Comparison of ENCODE assay signal across 19 cellular contexts in the genomic region with DNA sequence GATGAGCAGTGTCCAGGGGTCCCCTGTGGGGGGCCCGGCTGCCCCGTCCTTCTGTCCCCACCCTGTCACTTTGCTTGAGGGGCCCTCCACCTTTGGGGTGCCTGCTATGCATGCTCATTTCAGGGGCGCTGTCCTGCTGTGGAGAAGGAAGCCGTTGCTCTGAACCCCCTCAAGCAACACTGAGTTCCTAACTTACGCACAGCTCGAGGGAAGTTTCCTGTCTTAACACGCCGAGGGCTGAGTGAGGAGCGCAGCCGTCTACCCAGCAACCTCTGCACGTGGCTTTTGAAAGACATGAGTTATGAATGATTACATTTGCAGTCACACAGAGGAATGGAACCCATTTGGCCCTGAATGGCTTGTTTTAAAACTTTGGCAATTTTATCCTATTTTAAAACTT. TPM values are rescaled to one million over a fixed set of nuclear protein-coding genes. Genes with fewer than 3 reads are reported as not detected.
A peak's percentile ranks its signal among the peaks of the same experiment; 100 is the strongest.
DNase-seq lines count a peak whose midpoint lies in the region; ATAC-seq, FAIRE-seq and TF ChIP-seq lines count a peak whose summit lies in the region.
"Had no signal": no experiment of that assay in that cellular context is flagged by ENCODE, and none has a peak within 500 bp of the region (broad histone marks: within the 10 kb centered on the region; RNA-seq: fewer than 3 reads in every experiment).

No MANE protein-coding gene starts in this region.

- peak overlapping the region; percentile 68 for H2AFZ ChIP-seq in mammary epithelial cell (ENCODE audit: low read depth, low read length)

- peak overlapping the region in 1 of 2 donors; percentile 60 for H3K27ac Mint-ChIP-seq in natural killer cell
- H3K27ac Mint-ChIP-seq in natural killer cell treated with Interleukin-12 subunit alpha and Interleukin-12 subunit beta and Interleukin-15 and Interleukin-18, amount 100 ng/mL, for 72 hours: no peak overlapping the region
- H3K27ac Mint-ChIP-seq: activated T-cell treated with anti-CD3 and anti-CD28 coated beads, Interleukin-2, amount 50 U/mL, for 72 hours had no signal

- peak in 2 of 3 donors; percentile 40 to 64 for ATAC-seq in natural killer cell
- no peak for ATAC-seq in natural killer cell treated with Interleukin-12 subunit alpha and Interleukin-12 subunit beta and Interleukin-15 and Interleukin-18, amount 100 ng/mL, for 72 hours
- ATAC-seq: activated T-cell treated with anti-CD3 and anti-CD28 coated beads, Interleukin-2, amount 50 U/mL, for 72 hours had no signal

- peak; percentile 14 for DNase-seq in natural killer cell
- no peak for DNase-seq in natural killer cell treated with Interleukin-12 subunit alpha and Interleukin-12 subunit beta and Interleukin-15 and Interleukin-18, amount 100 ng/mL, for 72 hours (ENCODE audit: low spot score)
- peak; percentile 82 for DNase-seq in mammary epithelial cell
- peak; percentile 75 for DNase-seq in mesenteric fat pad (ENCODE audit: low spot score)
- no peak for DNase-seq in vagina (ENCODE audit: extremely low spot score in 2 of 2)
- DNase-seq in HUDEP-2 (lab: John Stamatoyannopoulos, UW; ENCODE audit: unreplicated experiment in 76 of 76): no peak
- no peak for DNase-seq in GM12892 (ENCODE audit: insufficient read length)
- DNase-seq in NCI-H226: no peak
- DNase-seq: activated CD4-positive, CD25-positive, alpha-beta regulatory T cell; AML-193; anterior cingulate cortex; cortex of kidney; NCI-H1694; NCI-H69; nucleus accumbens had no signal

- in situ Hi-C loops in mammary epithelial cell (cut with MboI; ENCODE audit: low sequenced_read_pairs in 2 of 2): loop anchor here in 1 of 2 donors (25.0 kb wide), 1 partner anchor 389 kb away; no protein-coding TSS in a partner anchor

- TF ChIP-seq CTCF in natural killer cell (IDR thresholded peaks at IDR 0.05): no peak
- TF ChIP-seq CTCF in mammary epithelial cell (conservative IDR thresholded peaks at IDR 0.05 in 1 of 2, IDR thresholded peaks at IDR 0.05 in 1 of 2; ENCODE audit: extremely low read depth in 1 of 2, insufficient read depth in 1 of 2, low read depth in 1 of 2, low read length in 2 of 2): no peak
- TF ChIP-seq CTCF in vagina (IDR thresholded peaks at IDR 0.05): peak in 1 of 3 experiments; percentile 2

- no peaks in the 10 kb centered on the region for H3K79me2 ChIP-seq in mammary epithelial cell (ENCODE audit: insufficient read depth, low read length)

- FAIRE-seq in GM12892 (lab: Jason Lieb, UNC): no peak
- FAIRE-seq: H54, RCC 7860 had no signal

- H3K4me1 Mint-ChIP-seq in natural killer cell: peaks cover 20 to 36% of the 10 kb centered on the region in 2 donors
- peaks cover 25 to 29% of the 10 kb centered on the region in 2 donors for H3K4me1 Mint-ChIP-seq in natural killer cell treated with Interleukin-12 subunit alpha and Interleukin-12 subunit beta and Interleukin-15 and Interleukin-18, amount 100 ng/mL, for 72 hours (ENCODE audit: low read depth in 2 of 2)

- 13% methylated on average over 10 of the region's 11 CpGs for WGBS in mammary epithelial cell (ENCODE audit: low coverage, missing lambda C conversion rate)

- intact Hi-C loops in natural killer cell (cut with micrococcal nuclease) (no loop called here), mammary epithelial cell (cut with micrococcal nuclease) (no loop called here), vagina (cut with DNase I) (no loop called here)

- H3K36me3 Mint-ChIP-seq in natural killer cell: no peaks in the 10 kb centered on the region
- H3K36me3 Mint-ChIP-seq in natural killer cell treated with Interleukin-12 subunit alpha and Interleukin-12 subunit beta and Interleukin-15 and Interleukin-18, amount 100 ng/mL, for 72 hours: no peaks in the 10 kb centered on the region

- peak overlapping the region; percentile 29 for H3K4me2 ChIP-seq in mammary epithelial cell (ENCODE audit: insufficient read depth, low read depth, low read length)
- H3K4me2 ChIP-seq: KMS-11 had no signal

- no peak overlapping the region for H3K4me3 Mint-ChIP-seq in natural killer cell
- no peak overlapping the region for H3K4me3 Mint-ChIP-seq in natural killer cell treated with Interleukin-12 subunit alpha and Interleukin-12 subunit beta and Interleukin-15 and Interleukin-18, amount 100 ng/mL, for 72 hours
- H3K4me3 Mint-ChIP-seq: activated T-cell treated with anti-CD3 and anti-CD28 coated beads, Interleukin-2, amount 50 U/mL, for 72 hours had no signal

- H3K9me3 Mint-ChIP-seq in natural killer cell: no peaks in the 10 kb centered on the region
- H3K9me3 Mint-ChIP-seq in natural killer cell treated with Interleukin-12 subunit alpha and Interleukin-12 subunit beta and Interleukin-15 and Interleukin-18, amount 100 ng/mL, for 72 hours: no peaks in the 10 kb centered on the region
- H3K9me3 Mint-ChIP-seq: activated T-cell treated with anti-CD3 and anti-CD28 coated beads, Interleukin-2, amount 50 U/mL, for 72 hours had no signal

- dilution Hi-C loops in mammary epithelial cell (cut with HindIII; ENCODE audit: low sequenced_read_pairs): no loop called here

- peaks cover 0 to 9% of the 10 kb centered on the region in 2 donors for H3K27me3 Mint-ChIP-seq in natural killer cell (ENCODE audit: low read depth in 2 of 2)
- peaks cover 0 to 12% of the 10 kb centered on the region in 2 donors for H3K27me3 Mint-ChIP-seq in natural killer cell treated with Interleukin-12 subunit alpha and Interleukin-12 subunit beta and Interleukin-15 and Interleukin-18, amount 100 ng/mL, for 72 hours

- H3K27me3 ChIP-seq in mammary epithelial cell (ENCODE audit: insufficient read depth, low read length) (no peaks in the 10 kb centered on the region), vagina (no peaks in the 10 kb centered on the region)

- H3K4me3 ChIP-seq in mammary epithelial cell (replicated peaks in 1 of 3; ENCODE audit: insufficient read depth in 1 of 3, low read depth in 2 of 3, low read length in 3 of 3) (no peak overlapping the region), vagina (no peak overlapping the region)

- H3K9ac ChIP-seq in mammary epithelial cell (ENCODE audit: insufficient read depth, low read length): no peak overlapping the region
- H3K9ac ChIP-seq: KMS-11 had no signal

- TF ChIP-seq POLR2A in vagina (IDR thresholded peaks at IDR 0.05): no peak
- no peak for TF ChIP-seq POLR2A in GM12892 (IDR thresholded peaks at IDR 0.05; ENCODE audit: low read depth, low read length)

- H3K36me3 ChIP-seq in mammary epithelial cell (ENCODE audit: insufficient read depth, low read length): no peaks in the 10 kb centered on the region
- no peaks in the 10 kb centered on the region for H3K36me3 ChIP-seq in vagina

- no TSS peak for BruUV-seq in mammary epithelial cell (replicated peaks; lab: Mats Ljungman, UMichigan)

- H3K9me3 ChIP-seq in mammary epithelial cell (replicated peaks; ENCODE audit: insufficient read depth, low read length) (no peaks in the 10 kb centered on the region), vagina (no peaks in the 10 kb centered on the region)

- H4K20me1 ChIP-seq in mammary epithelial cell (ENCODE audit: insufficient read depth, low read length): no peaks in the 10 kb centered on the region

- H3K4me1 ChIP-seq in mammary epithelial cell (ENCODE audit: insufficient read depth, low read length): peaks cover 30% of the 10 kb centered on the region
- peaks cover 46% of the 10 kb centered on the region for H3K4me1 ChIP-seq in vagina

- H3K27ac ChIP-seq in mammary epithelial cell (ENCODE audit: insufficient read depth, low read depth, low read length) (no peak overlapping the region), vagina (peak overlapping the region; percentile 53)
- H3K27ac ChIP-seq: KMS-11 had no signal

- CTCF ChIA-PET in mammary epithelial cell (lab: Charles Lee; ENCODE audit: low non-redundant PET): no interaction called here

RNA-seq across cellular contexts. Expression of a gene that starts 14.0 kb away (rescaled TPM):
- total RNA-seq in natural killer cell: 10 to 100 TPM in 1 of 3 donors, 1 to 10 TPM in 2; 3.9 to 11.0 (median 4.9) TPM
- total RNA-seq in natural killer cell treated with Interleukin-12 subunit alpha and Interleukin-12 subunit beta and Interleukin-15 and Interleukin-18, amount 100 ng/mL, for 72 hours: 1 to 10 TPM; 1.5 to 7.4 TPM
- 1 to 10 TPM in 1 of 2 donors, not detected in 1; 3.7 TPM for total RNA-seq in mammary epithelial cell
- 2.6 TPM for polyA plus RNA-seq in mammary epithelial cell
- polyA minus RNA-seq in mammary epithelial cell: not detected
- total RNA-seq in mesenteric fat pad: 21.8 TPM
- 120 TPM for total RNA-seq in vagina
- not detected for polyA plus RNA-seq in GM12892 (2012; ENCODE audit: missing spikeins)

Comparison
In these comparisons a context has a peak if more than half of its experiments do, and no peak if none do; other contexts are left out.
1. ATAC-seq: peak in natural killer cell (2 of 3); none in natural killer cell treated with Interleukin-12 subunit alpha and Interleukin-12 subunit beta and Interleukin-15 and Interleukin-18, amount 100 ng/mL, for 72 hours (0 of 2).
2. DNase-seq: peak in natural killer cell (single experiment), mammary epithelial cell (single experiment) and mesenteric fat pad (single experiment); none in natural killer cell treated with Interleukin-12 subunit alpha and Interleukin-12 subunit beta and Interleukin-15 and Interleukin-18, amount 100 ng/mL, for 72 hours (single experiment), vagina (0 of 2), HUDEP-2 (0 of 76), GM12892 (single experiment) and NCI-H226 (single experiment).